ENCODE assay signal across 9 cellular contexts in the genomic region with DNA sequence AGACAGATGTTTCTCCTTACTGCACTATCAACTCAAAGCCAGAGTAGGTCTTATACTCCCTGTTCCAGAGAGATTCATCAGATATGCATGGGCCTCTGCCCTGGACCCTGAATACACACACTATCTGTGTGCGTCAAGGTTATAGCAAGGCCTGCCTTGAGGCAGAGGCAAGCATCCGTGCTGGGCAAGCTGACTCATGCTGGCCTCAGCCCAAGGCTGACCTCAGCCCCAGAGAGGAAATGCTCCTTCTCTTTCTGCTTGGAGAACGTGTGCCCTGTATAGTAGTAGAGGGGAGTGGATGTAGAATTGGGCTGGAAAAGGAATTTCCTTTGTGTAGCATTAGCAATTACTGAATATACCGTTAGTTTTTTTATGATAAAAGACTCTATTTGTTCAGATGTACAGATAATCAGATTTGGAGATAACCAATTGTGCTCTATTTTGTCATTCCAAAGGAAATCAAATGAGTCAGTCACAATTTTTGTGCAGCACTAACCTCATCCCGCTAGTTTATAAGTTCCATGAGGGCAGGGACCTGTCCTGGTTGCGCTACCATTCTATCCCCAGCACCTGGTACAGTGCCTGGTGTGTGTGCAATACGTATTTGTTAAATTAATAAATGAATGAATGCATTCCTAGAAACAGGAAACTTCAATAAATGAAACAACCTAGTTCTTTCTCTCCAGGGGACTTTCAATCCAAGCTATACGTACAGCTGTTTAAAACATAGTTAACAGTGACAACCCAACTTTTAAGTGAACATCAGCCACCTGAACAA. TPM values are rescaled to one million over a fixed set of nuclear protein-coding genes. Genes with fewer than 3 reads are reported as not detected.
A peak's percentile ranks its signal among the peaks of the same experiment; 100 is the strongest.
DNase-seq lines count a peak whose midpoint lies in the region; ATAC-seq and TF ChIP-seq lines count a peak whose summit lies in the region.
"Had no signal": no experiment of that assay in that cellular context is flagged by ENCODE, and none has a peak within 500 bp of the region (broad histone marks: within the 10 kb centered on the region; RNA-seq: fewer than 3 reads in every experiment).

No MANE protein-coding gene starts in this region.

- H3K36me3 ChIP-seq in colonic mucosa (no peaks in the 10 kb centered on the region), mesodermal cell (ENCODE audit: control insufficient read depth, insufficient read depth, low read length) (no peaks in the 10 kb centered on the region)

- CTCF ChIA-PET in activated naive CD4-positive, alpha-beta T cell treated with anti-CD3 and anti-CD28 coated beads for 36 hours (lab: Charles Lee), result no interaction called here

- H3K9me3 ChIP-seq in colonic mucosa (no peaks in the 10 kb centered on the region), mesodermal cell (ENCODE audit: control insufficient read depth, low read length) (no peaks in the 10 kb centered on the region)

- no peaks in the 10 kb centered on the region for H3K9me3 Mint-ChIP-seq in activated naive CD4-positive, alpha-beta T cell treated with anti-CD3 and anti-CD28 coated beads for 36 hours

- no peaks in the 10 kb centered on the region for H3K4me1 Mint-ChIP-seq in activated naive CD4-positive, alpha-beta T cell treated with anti-CD3 and anti-CD28 coated beads for 36 hours (ENCODE audit: low read depth)
- H3K4me1 Mint-ChIP-seq: naive B cell had no signal

- DNase-seq in AML-193 (lab: John Stamatoyannopoulos, UW) (peak; percentile 89 to 90), NCI-H2196 treated with DMSO at 0.1 percent for 48 hours (lab: John Stamatoyannopoulos, UW; ENCODE audit: unreplicated experiment) (peak; percentile 67), colonic mucosa (peak; percentile 45)
- DNase-seq in activated naive CD4-positive, alpha-beta T cell treated with anti-CD3 and anti-CD28 coated beads for 36 hours, result no peak
- DNase-seq: naive B cell had no signal

- WGBS in mesodermal cell (ENCODE audit: insufficient coverage in 2 of 2), 2 experiments, result 64 to 100% methylated on average over 2 to 4 of the region's 8 CpGs

- ATAC-seq in HG02763 (IDR thresholded peaks at IDR 0.05; ENCODE audit: unreplicated experiment) (no peak), GM18517 (IDR thresholded peaks at IDR 0.05; ENCODE audit: unreplicated experiment) (no peak), HG03139 (IDR thresholded peaks at IDR 0.05; ENCODE audit: unreplicated experiment) (no peak)

- H3K27me3 ChIP-seq in colonic mucosa, result no peaks in the 10 kb centered on the region

- H3K4me3 Mint-ChIP-seq in activated naive CD4-positive, alpha-beta T cell treated with anti-CD3 and anti-CD28 coated beads for 36 hours, result no peak overlapping the region
- H3K4me3 Mint-ChIP-seq: naive B cell had no signal

- no peaks in the 10 kb centered on the region for H3K4me1 ChIP-seq in colonic mucosa
- peaks cover 3% of the 10 kb centered on the region for H3K4me1 ChIP-seq in mesodermal cell (ENCODE audit: control insufficient read depth, insufficient read depth, low read length, poor library complexity, severe bottlenecking)

- H3K4me3 ChIP-seq in colonic mucosa (no peak overlapping the region), mesodermal cell (ENCODE audit: extremely low read depth, insufficient read depth, low read length, poor library complexity, severe bottlenecking) (no peak overlapping the region)

- TF ChIP-seq CTCF in colonic mucosa (IDR thresholded peaks at IDR 0.05), result no peak

- H3K27ac Mint-ChIP-seq in activated naive CD4-positive, alpha-beta T cell treated with anti-CD3 and anti-CD28 coated beads for 36 hours, result no peak overlapping the region
- H3K27ac Mint-ChIP-seq: naive B cell had no signal

- H3K9ac ChIP-seq in colonic mucosa (ENCODE audit: low read depth in 2 of 2, low read length in 2 of 2), result no peak overlapping the region

- no peak overlapping the region for H3K27ac ChIP-seq in colonic mucosa
- peak overlapping the region; percentile 60 for H3K27ac ChIP-seq in mesodermal cell (ENCODE audit: low read depth, low read length, severe bottlenecking)

- peaks cover 7% of the 10 kb centered on the region for H3K27me3 Mint-ChIP-seq in activated naive CD4-positive, alpha-beta T cell treated with anti-CD3 and anti-CD28 coated beads for 36 hours (ENCODE audit: low read depth)

- no peaks in the 10 kb centered on the region for H3K36me3 Mint-ChIP-seq in activated naive CD4-positive, alpha-beta T cell treated with anti-CD3 and anti-CD28 coated beads for 36 hours (ENCODE audit: low read depth)
- H3K36me3 Mint-ChIP-seq: naive B cell had no signal

- intact Hi-C loops in colonic mucosa (cut with DNase I), result no loop called here
- intact Hi-C loops in activated naive CD4-positive, alpha-beta T cell treated with anti-CD3 and anti-CD28 coated beads for 36 hours (cut with micrococcal nuclease), result loop anchor here (10.0 kb wide), 1 partner anchor 1148 kb away; no protein-coding TSS in a partner anchor

RNA-seq across cellular contexts. Expression of a gene that starts 13.3 kb away (rescaled TPM):
- not detected for total RNA-seq in colonic mucosa
- polyA plus RNA-seq in mesodermal cell (2013, experiment 1 of 2), result 1.1 TPM
- polyA plus RNA-seq in mesodermal cell (2013, experiment 2 of 2), result 1.3 TPM
- total RNA-seq in activated naive CD4-positive, alpha-beta T cell treated with anti-CD3 and anti-CD28 coated beads for 36 hours, result not detected

RNA-seq across cellular contexts. Expression of a gene that starts 24.6 kb away (rescaled TPM):
- total RNA-seq in colonic mucosa, result 10 to 100 TPM; 59.4 to 70.2 TPM
- 79.2 TPM for polyA plus RNA-seq in mesodermal cell (2013, experiment 1 of 2)
- polyA plus RNA-seq in mesodermal cell (2013, experiment 2 of 2), result 92.8 TPM
- total RNA-seq in activated naive CD4-positive, alpha-beta T cell treated with anti-CD3 and anti-CD28 coated beads for 36 hours, result 100 to 1,000 TPM; 173 to 180 TPM
